1 cellular context compared by ENCODE assay signal in the genomic region with DNA sequence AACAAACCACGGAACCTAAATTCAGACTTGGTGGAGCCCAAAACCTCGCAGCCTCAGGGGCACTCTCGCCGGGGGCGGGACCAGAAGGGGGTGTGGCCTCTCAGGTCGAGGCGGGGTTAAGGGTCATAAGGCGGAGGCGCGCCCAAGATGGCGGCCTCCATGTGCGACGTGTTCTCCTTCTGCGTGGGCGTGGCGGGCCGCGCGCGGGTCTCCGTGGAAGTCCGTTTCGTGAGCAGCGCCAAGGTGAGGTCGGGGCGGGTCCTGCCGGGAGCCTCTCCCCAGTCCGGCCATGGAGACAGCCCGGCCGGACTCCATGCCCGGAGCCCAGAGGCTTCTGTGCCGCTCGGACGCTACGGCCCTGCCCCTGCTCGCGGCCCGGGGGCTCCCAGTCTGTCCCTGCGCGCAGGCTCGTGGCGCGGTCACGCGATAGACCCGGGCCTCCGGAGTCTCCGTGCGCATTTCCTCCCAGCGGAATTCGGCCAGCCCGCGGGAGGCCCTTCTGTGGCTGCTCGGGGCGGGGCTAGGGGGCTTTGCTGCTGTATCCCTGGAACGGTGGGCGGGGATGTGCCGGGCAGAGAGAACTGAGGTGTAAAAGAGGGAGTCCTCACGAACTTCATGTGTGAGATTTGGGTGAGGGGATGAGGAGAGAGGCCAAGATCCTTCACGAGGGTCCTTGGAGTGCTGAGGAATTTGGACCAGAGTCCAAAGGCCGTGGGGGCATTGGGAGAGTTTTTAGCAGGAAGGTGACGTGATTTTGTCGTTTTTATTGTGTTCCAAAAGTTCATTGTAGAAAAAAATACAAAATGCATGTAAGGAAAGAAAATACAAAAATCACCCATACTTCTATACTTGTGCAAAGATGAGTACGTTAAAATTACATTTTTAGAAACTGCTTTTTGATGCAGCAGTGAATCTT.
TF ChIP-seq lines count a peak whose summit lies in the region.

Gene SMYD5, plus strand, starts transcription at position 126 of the 916 bp plus-strand sequence. Its CDS starts 22 bp downstream, at position 148.

TF ChIP-seq in K562, 482 proteins besides CTCF, POLR2A, EP300 and RAD21 (continued from another document and continues in another):
- TF ChIP-seq, protein P1, sequence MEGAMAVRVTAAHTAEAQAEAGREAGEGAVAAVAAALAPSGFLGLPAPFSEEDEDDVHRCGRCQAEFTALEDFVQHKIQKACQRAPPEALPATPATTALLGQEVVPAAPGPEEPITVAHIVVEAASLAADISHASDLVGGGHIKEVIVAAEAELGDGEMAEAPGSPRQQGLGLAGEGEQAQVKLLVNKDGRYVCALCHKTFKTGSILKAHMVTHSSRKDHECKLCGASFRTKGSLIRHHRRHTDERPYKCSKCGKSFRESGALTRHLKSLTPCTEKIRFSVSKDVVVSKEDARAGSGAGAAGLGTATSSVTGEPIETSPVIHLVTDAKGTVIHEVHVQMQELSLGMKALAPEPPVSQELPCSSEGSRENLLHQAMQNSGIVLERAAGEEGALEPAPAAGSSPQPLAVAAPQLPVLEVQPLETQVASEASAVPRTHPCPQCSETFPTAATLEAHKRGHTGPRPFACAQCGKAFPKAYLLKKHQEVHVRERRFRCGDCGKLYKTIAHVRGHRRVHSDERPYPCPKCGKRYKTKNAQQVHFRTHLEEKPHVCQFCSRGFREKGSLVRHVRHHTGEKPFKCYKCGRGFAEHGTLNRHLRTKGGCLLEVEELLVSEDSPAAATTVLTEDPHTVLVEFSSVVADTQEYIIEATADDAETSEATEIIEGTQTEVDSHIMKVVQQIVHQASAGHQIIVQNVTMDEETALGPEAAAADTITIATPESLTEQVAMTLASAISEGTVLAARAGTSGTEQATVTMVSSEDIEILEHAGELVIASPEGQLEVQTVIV (CRISPR knock-in tag; IDR thresholded peaks at IDR 0.05; ENCODE audit: borderline replicate concordance): no peak
- TF ChIP-seq MYBL2 (IDR thresholded peaks at IDR 0.05; ENCODE audit: low read depth) (no peak), MYBL2 (CRISPR knock-in tag; IDR thresholded peaks at IDR 0.05; ENCODE audit: borderline replicate concordance) (no peak), ZNF121 (CRISPR knock-in tag; conservative IDR thresholded peaks at IDR 0.05) (no peak), CREB1 (IDR thresholded peaks at IDR 0.05) (peak; percentile 59), CREB1 (CRISPR knock-in tag; IDR thresholded peaks at IDR 0.05) (peak; percentile 39; the same call in 1 of the 2 replicates), HDAC1 (IDR thresholded peaks at IDR 0.05) (peak; percentile 82 to 100; a peak in 3 of 4 replicates), ZNF408 (CRISPR knock-in tag; IDR thresholded peaks at IDR 0.05; ENCODE audit: low read depth) (no peak), THRAP3 (IDR thresholded peaks at IDR 0.05; ENCODE audit: borderline replicate concordance) (no peak), CBX1 (IDR thresholded peaks at IDR 0.05; ENCODE audit: low read depth) (no peak; the same call in 1 of the 2 replicates), CREB3L1 (IDR thresholded peaks at IDR 0.05; ENCODE audit: borderline replicate concordance, low read depth) (peak; percentile 88), ZNF146 (CRISPR knock-in tag; IDR thresholded peaks at IDR 0.05; ENCODE audit: unreplicated experiment) (no peak), LCOR (CRISPR knock-in tag; IDR thresholded peaks at IDR 0.05) (peak; percentile 56; the same call in 1 of the 2 replicates), RBM22 (IDR thresholded peaks at IDR 0.05; ENCODE audit: low read depth, low read length, poor library complexity, severe bottlenecking) (no peak), ZBTB9 (CRISPR knock-in tag; IDR thresholded peaks at IDR 0.05) (peak; percentile 25; the same call in 1 of the 2 replicates), MGA (IDR thresholded peaks at IDR 0.05) (no peak), NR2F6 (CRISPR knock-in tag; IDR thresholded peaks at IDR 0.05) (no peak), ZNF589 (CRISPR knock-in tag; IDR thresholded peaks at IDR 0.05; ENCODE audit: low read depth) (0 out of 2 replicates have a peak, but pooled peaks have one; percentile 42), SRSF3 (IDR thresholded peaks at IDR 0.05; ENCODE audit: insufficient read depth, low read length) (no peak), MTA2 (IDR thresholded peaks at IDR 0.05; ENCODE audit: low read depth) (peak; percentile 82), MCM3 (IDR thresholded peaks at IDR 0.05) (no peak), ELF1 (tag; IDR thresholded peaks at IDR 0.05) (no peak), HNRNPUL1 (IDR thresholded peaks at IDR 0.05; ENCODE audit: low read length) (no peak), CCAR2 (IDR thresholded peaks at IDR 0.05; ENCODE audit: low read depth, low read length) (no peak)
- TF ChIP-seq, protein P2, sequence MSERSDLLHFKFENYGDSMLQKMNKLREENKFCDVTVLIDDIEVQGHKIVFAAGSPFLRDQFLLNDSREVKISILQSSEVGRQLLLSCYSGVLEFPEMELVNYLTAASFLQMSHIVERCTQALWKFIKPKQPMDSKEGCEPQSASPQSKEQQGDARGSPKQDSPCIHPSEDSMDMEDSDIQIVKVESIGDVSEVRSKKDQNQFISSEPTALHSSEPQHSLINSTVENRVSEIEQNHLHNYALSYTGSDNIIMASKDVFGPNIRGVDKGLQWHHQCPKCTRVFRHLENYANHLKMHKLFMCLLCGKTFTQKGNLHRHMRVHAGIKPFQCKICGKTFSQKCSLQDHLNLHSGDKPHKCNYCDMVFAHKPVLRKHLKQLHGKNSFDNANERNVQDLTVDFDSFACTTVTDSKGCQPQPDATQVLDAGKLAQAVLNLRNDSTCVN (CRISPR knock-in tag; IDR thresholded peaks at IDR 0.05): no peak
- TF ChIP-seq, protein P3, sequence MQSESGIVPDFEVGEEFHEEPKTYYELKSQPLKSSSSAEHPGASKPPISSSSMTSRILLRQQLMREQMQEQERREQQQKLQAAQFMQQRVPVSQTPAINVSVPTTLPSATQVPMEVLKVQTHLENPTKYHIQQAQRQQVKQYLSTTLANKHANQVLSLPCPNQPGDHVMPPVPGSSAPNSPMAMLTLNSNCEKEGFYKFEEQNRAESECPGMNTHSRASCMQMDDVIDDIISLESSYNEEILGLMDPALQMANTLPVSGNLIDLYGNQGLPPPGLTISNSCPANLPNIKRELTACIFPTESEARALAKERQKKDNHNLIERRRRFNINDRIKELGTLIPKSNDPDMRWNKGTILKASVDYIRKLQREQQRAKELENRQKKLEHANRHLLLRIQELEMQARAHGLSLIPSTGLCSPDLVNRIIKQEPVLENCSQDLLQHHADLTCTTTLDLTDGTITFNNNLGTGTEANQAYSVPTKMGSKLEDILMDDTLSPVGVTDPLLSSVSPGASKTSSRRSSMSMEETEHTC (IDR thresholded peaks at IDR 0.05): no peak
- TF ChIP-seq, protein P4, sequence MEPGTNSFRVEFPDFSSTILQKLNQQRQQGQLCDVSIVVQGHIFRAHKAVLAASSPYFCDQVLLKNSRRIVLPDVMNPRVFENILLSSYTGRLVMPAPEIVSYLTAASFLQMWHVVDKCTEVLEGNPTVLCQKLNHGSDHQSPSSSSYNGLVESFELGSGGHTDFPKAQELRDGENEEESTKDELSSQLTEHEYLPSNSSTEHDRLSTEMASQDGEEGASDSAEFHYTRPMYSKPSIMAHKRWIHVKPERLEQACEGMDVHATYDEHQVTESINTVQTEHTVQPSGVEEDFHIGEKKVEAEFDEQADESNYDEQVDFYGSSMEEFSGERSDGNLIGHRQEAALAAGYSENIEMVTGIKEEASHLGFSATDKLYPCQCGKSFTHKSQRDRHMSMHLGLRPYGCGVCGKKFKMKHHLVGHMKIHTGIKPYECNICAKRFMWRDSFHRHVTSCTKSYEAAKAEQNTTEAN (CRISPR knock-in tag; IDR thresholded peaks at IDR 0.05): no peak
